Comparison of ENCODE assay signal across 1 cellular context in the genomic region with DNA sequence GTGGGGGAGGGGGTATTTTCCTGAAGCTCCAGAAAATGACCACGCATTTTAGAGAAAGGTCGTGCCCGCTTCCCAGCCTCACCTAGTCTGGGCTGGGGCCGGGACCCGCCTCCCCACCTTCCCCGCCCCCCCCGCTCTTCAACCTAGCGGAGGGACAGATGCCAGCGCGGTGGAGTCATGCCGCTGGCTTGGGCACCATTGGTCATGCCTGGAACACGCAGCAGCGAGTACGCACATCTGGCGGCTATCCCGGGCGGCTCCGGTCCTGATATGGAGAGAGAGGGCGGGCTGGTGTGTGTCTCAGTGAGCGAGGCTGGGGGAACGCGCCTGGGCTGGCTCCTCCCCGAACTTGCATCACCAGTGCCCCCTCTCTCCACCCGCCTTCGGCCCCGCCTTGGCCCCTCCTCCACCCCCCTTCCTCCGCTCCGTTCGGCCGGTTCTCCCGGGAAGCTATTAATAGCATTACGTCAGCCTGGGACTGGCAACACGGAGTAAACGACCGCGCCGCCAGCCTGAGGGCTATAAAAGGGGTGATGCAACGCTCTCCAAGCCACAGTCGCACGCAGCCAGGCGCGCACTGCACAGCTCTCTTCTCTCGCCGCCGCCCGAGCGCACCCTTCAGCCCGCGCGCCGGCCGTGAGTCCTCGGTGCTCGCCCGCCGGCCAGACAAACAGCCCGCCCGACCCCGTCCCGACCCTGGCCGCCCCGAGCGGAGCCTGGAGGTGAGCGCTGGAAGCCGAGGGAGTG.
TF ChIP-seq lines count a peak whose summit lies in the region.

A gene with protein sequence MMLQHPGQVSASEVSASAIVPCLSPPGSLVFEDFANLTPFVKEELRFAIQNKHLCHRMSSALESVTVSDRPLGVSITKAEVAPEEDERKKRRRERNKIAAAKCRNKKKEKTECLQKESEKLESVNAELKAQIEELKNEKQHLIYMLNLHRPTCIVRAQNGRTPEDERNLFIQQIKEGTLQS (plus strand): TSS at position 553 of the 747 bp plus-strand sequence. CDS start 6,261 bp downstream, outside the sequence.

TF ChIP-seq in HepG2, 621 proteins besides CTCF, POLR2A, EP300 and RAD21 (continued from another document and continues in another):
- TF ChIP-seq, protein P1, sequence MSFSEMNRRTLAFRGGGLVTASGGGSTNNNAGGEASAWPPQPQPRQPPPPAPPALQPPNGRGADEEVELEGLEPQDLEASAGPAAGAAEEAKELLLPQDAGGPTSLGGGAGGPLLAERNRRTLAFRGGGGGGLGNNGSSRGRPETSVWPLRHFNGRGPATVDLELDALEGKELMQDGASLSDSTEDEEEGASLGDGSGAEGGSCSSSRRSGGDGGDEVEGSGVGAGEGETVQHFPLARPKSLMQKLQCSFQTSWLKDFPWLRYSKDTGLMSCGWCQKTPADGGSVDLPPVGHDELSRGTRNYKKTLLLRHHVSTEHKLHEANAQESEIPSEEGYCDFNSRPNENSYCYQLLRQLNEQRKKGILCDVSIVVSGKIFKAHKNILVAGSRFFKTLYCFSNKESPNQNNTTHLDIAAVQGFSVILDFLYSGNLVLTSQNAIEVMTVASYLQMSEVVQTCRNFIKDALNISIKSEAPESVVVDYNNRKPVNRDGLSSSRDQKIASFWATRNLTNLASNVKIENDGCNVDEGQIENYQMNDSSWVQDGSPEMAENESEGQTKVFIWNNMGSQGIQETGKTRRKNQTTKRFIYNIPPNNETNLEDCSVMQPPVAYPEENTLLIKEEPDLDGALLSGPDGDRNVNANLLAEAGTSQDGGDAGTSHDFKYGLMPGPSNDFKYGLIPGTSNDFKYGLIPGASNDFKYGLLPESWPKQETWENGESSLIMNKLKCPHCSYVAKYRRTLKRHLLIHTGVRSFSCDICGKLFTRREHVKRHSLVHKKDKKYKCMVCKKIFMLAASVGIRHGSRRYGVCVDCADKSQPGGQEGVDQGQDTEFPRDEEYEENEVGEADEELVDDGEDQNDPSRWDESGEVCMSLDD (CRISPR knock-in tag; IDR thresholded peaks at IDR 0.05; ENCODE audit: borderline replicate concordance): peak; percentile 36; the same call in 1 of the 2 replicates
- no peak for TF ChIP-seq ZNF124 (CRISPR knock-in tag; IDR thresholded peaks at IDR 0.05)
- TF ChIP-seq ZNF460 (CRISPR knock-in tag; IDR thresholded peaks at IDR 0.05; ENCODE audit: borderline replicate concordance): no peak
- peak; percentile 7; the same call in 1 of the 2 replicates for TF ChIP-seq CBX5 (CRISPR knock-in tag; IDR thresholded peaks at IDR 0.05; ENCODE audit: borderline replicate concordance)
- TF ChIP-seq, protein P2, sequence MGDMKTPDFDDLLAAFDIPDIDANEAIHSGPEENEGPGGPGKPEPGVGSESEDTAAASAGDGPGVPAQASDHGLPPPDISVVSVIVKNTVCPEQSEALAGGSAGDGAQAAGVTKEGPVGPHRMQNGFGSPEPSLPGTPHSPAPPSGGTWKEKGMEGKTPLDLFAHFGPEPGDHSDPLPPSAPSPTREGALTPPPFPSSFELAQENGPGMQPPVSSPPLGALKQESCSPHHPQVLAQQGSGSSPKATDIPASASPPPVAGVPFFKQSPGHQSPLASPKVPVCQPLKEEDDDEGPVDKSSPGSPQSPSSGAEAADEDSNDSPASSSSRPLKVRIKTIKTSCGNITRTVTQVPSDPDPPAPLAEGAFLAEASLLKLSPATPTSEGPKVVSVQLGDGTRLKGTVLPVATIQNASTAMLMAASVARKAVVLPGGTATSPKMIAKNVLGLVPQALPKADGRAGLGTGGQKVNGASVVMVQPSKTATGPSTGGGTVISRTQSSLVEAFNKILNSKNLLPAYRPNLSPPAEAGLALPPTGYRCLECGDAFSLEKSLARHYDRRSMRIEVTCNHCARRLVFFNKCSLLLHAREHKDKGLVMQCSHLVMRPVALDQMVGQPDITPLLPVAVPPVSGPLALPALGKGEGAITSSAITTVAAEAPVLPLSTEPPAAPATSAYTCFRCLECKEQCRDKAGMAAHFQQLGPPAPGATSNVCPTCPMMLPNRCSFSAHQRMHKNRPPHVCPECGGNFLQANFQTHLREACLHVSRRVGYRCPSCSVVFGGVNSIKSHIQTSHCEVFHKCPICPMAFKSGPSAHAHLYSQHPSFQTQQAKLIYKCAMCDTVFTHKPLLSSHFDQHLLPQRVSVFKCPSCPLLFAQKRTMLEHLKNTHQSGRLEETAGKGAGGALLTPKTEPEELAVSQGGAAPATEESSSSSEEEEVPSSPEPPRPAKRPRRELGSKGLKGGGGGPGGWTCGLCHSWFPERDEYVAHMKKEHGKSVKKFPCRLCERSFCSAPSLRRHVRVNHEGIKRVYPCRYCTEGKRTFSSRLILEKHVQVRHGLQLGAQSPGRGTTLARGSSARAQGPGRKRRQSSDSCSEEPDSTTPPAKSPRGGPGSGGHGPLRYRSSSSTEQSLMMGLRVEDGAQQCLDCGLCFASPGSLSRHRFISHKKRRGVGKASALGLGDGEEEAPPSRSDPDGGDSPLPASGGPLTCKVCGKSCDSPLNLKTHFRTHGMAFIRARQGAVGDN (CRISPR knock-in tag; IDR thresholded peaks at IDR 0.05): peak; percentile 68
- TF ChIP-seq ZNF274 (CRISPR knock-in tag; IDR thresholded peaks at IDR 0.05): no peak
- TF ChIP-seq ZNF777 (CRISPR knock-in tag; IDR thresholded peaks at IDR 0.05): no peak; the same call in 1 of the 2 replicates
- TF ChIP-seq CAMTA2 (CRISPR knock-in tag; IDR thresholded peaks at IDR 0.05; ENCODE audit: borderline replicate concordance): no peak
- no peak for TF ChIP-seq GPN1 (CRISPR knock-in tag; IDR thresholded peaks at IDR 0.05; ENCODE audit: borderline replicate concordance)
- no peak for TF ChIP-seq MAFF (IDR thresholded peaks at IDR 0.05; ENCODE audit: low read depth, low read length)
- TF ChIP-seq ONECUT2 (CRISPR knock-in tag; IDR thresholded peaks at IDR 0.05): no peak
- TF ChIP-seq U2AF1 (optimal IDR thresholded peaks at IDR 0.05; ENCODE audit: low read depth, low read length): peak; percentile 92
- TF ChIP-seq, protein P3, sequence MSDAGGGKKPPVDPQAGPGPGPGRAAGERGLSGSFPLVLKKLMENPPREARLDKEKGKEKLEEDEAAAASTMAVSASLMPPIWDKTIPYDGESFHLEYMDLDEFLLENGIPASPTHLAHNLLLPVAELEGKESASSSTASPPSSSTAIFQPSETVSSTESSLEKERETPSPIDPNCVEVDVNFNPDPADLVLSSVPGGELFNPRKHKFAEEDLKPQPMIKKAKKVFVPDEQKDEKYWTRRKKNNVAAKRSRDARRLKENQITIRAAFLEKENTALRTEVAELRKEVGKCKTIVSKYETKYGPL (CRISPR knock-in tag; IDR thresholded peaks at IDR 0.05): no peak; the same call in 1 of the 2 replicates
- TF ChIP-seq TCF7L2 (IDR thresholded peaks at IDR 0.05; ENCODE audit: low read depth, low read length): no peak
- TF ChIP-seq, protein P4, sequence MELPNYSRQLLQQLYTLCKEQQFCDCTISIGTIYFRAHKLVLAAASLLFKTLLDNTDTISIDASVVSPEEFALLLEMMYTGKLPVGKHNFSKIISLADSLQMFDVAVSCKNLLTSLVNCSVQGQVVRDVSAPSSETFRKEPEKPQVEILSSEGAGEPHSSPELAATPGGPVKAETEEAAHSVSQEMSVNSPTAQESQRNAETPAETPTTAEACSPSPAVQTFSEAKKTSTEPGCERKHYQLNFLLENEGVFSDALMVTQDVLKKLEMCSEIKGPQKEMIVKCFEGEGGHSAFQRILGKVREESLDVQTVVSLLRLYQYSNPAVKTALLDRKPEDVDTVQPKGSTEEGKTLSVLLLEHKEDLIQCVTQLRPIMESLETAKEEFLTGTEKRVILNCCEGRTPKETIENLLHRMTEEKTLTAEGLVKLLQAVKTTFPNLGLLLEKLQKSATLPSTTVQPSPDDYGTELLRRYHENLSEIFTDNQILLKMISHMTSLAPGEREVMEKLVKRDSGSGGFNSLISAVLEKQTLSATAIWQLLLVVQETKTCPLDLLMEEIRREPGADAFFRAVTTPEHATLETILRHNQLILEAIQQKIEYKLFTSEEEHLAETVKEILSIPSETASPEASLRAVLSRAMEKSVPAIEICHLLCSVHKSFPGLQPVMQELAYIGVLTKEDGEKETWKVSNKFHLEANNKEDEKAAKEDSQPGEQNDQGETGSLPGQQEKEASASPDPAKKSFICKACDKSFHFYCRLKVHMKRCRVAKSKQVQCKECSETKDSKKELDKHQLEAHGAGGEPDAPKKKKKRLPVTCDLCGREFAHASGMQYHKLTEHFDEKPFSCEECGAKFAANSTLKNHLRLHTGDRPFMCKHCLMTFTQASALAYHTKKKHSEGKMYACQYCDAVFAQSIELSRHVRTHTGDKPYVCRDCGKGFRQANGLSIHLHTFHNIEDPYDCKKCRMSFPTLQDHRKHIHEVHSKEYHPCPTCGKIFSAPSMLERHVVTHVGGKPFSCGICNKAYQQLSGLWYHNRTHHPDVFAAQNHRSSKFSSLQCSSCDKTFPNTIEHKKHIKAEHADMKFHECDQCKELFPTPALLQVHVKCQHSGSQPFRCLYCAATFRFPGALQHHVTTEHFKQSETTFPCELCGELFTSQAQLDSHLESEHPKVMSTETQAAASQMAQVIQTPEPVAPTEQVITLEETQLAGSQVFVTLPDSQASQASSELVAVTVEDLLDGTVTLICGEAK (IDR thresholded peaks at IDR 0.05): no peak
- TF ChIP-seq, protein P4 (CRISPR knock-in tag; IDR thresholded peaks at IDR 0.05): peak; percentile 49
- TF ChIP-seq, protein P5, sequence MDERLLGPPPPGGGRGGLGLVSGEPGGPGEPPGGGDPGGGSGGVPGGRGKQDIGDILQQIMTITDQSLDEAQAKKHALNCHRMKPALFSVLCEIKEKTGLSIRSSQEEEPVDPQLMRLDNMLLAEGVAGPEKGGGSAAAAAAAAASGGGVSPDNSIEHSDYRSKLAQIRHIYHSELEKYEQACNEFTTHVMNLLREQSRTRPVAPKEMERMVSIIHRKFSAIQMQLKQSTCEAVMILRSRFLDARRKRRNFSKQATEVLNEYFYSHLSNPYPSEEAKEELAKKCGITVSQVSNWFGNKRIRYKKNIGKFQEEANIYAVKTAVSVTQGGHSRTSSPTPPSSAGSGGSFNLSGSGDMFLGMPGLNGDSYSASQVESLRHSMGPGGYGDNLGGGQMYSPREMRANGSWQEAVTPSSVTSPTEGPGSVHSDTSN (CRISPR knock-in tag; IDR thresholded peaks at IDR 0.05): no peak
- peak; percentile 83 for TF ChIP-seq TOPORS (CRISPR knock-in tag; IDR thresholded peaks at IDR 0.05)
- TF ChIP-seq SRY (CRISPR knock-in tag; IDR thresholded peaks at IDR 0.05): peak; percentile 73; the same call in 1 of the 2 replicates
- 0 out of 2 replicates have a peak, but pooled peaks have one; percentile 40 for TF ChIP-seq ZNF772 (CRISPR knock-in tag; IDR thresholded peaks at IDR 0.05)
- TF ChIP-seq, protein P6, sequence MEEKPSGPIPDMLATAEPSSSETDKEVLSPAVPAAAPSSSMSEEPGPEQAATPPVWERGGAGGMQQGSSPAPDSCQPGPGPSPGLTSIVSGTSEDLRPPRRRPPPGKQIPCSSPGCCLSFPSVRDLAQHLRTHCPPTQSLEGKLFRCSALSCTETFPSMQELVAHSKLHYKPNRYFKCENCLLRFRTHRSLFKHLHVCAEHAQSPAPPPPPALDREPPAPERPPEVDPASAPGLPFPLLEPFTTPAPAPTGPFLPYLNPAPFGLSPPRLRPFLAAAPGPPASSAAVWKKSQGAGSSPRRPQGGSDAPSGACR (CRISPR knock-in tag; IDR thresholded peaks at IDR 0.05): no peak
- no peak for TF ChIP-seq ZNF773 (CRISPR knock-in tag; IDR thresholded peaks at IDR 0.05; ENCODE audit: borderline replicate concordance)
- TF ChIP-seq, protein P7, sequence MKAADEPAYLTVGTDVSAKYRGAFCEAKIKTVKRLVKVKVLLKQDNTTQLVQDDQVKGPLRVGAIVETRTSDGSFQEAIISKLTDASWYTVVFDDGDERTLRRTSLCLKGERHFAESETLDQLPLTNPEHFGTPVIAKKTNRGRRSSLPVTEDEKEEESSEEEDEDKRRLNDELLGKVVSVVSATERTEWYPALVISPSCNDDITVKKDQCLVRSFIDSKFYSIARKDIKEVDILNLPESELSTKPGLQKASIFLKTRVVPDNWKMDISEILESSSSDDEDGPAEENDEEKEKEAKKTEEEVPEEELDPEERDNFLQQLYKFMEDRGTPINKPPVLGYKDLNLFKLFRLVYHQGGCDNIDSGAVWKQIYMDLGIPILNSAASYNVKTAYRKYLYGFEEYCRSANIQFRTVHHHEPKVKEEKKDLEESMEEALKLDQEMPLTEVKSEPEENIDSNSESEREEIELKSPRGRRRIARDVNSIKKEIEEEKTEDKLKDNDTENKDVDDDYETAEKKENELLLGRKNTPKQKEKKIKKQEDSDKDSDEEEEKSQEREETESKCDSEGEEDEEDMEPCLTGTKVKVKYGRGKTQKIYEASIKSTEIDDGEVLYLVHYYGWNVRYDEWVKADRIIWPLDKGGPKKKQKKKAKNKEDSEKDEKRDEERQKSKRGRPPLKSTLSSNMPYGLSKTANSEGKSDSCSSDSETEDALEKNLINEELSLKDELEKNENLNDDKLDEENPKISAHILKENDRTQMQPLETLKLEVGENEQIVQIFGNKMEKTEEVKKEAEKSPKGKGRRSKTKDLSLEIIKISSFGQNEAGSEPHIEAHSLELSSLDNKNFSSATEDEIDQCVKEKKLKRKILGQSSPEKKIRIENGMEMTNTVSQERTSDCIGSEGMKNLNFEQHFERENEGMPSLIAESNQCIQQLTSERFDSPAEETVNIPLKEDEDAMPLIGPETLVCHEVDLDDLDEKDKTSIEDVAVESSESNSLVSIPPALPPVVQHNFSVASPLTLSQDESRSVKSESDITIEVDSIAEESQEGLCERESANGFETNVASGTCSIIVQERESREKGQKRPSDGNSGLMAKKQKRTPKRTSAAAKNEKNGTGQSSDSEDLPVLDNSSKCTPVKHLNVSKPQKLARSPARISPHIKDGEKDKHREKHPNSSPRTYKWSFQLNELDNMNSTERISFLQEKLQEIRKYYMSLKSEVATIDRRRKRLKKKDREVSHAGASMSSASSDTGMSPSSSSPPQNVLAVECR (CRISPR knock-in tag; IDR thresholded peaks at IDR 0.05; ENCODE audit: borderline replicate concordance): peak; percentile 85; the same call in 1 of the 2 replicates
- TF ChIP-seq ZNF234 (CRISPR knock-in tag; conservative IDR thresholded peaks at IDR 0.05): no peak
